8 cellular contexts compared by ENCODE assay signal in genomic region chr3:127457094-127457475, GRCh38.
A peak's percentile ranks its signal among the peaks of the same experiment; 100 is the strongest.
DNase-seq lines count a peak whose midpoint lies in the region; ATAC-seq and TF ChIP-seq lines count a peak whose summit lies in the region.

No MANE protein-coding gene starts in this region.

- ATAC-seq in HG02623 (IDR thresholded peaks at IDR 0.05; ENCODE audit: unreplicated experiment) = no peak
- ATAC-seq in HG03378 (IDR thresholded peaks at IDR 0.05; ENCODE audit: unreplicated experiment) = no peak
- no peak for ATAC-seq in HG03469 (IDR thresholded peaks at IDR 0.05; ENCODE audit: unreplicated experiment)

- TF ChIP-seq POLR2A in Peyer's patch (IDR thresholded peaks at IDR 0.05) = no peak

- H3K27ac ChIP-seq in HUES6 (ENCODE audit: low read depth, low read length) (no peak overlapping the region), dorsolateral prefrontal cortex (peak overlapping the region in 43 of 59 donors; percentile 2 to 87 (median 67)), Peyer's patch (no peak overlapping the region)

- peaks cover 69% of the 10 kb centered on the region for H3K27me3 ChIP-seq in HUES6 (ENCODE audit: control insufficient read depth, insufficient read depth, low read length)
- peaks cover 0 to 34% (median 14%) of the 10 kb centered on the region in 45 donors for H3K27me3 ChIP-seq in dorsolateral prefrontal cortex
- peaks cover 0 to 12% of the 10 kb centered on the region in 2 donors for H3K27me3 ChIP-seq in Peyer's patch

- peak overlapping the region; percentile 68 for H3K4me3 ChIP-seq in HUES6 (ENCODE audit: low read depth, low read length)
- peak overlapping the region in 45 of 59 donors; percentile 1 to 64 (median 40) for H3K4me3 ChIP-seq in dorsolateral prefrontal cortex
- H3K4me3 ChIP-seq in Peyer's patch = peak overlapping the region in 1 of 4 donors; percentile 17

- H3K36me3 ChIP-seq in HUES6 (ENCODE audit: control insufficient read depth, insufficient read depth, low read length) = no peaks in the 10 kb centered on the region
- H3K36me3 ChIP-seq in Peyer's patch = no peaks in the 10 kb centered on the region

- H3K4me1 ChIP-seq in HUES6 (ENCODE audit: control insufficient read depth, insufficient read depth, low read length) (peaks cover 18% of the 10 kb centered on the region), Peyer's patch (peaks cover 0 to 24% (median 7%) of the 10 kb centered on the region in 4 donors)

- TF ChIP-seq CTCF in dorsolateral prefrontal cortex (IDR thresholded peaks at IDR 0.05 in 54 of 56, conservative IDR thresholded peaks at IDR 0.05 in 2 of 56; ENCODE audit: low read depth in 1 of 56, partially characterized antibody in 56 of 56) (no peak), Peyer's patch (IDR thresholded peaks at IDR 0.05) (no peak)

- H3K9ac ChIP-seq in HUES6 (ENCODE audit: low read length) = no peak overlapping the region

- intact Hi-C loops in dorsolateral prefrontal cortex (cut with DNase I) = loop anchor here (5.0 kb wide), 5 partner anchors 80 to 935 kb away; partner anchors contain the start of gene CHST13 (in 2 of the 2)

- in situ Hi-C loops in ACHN (cut with HindIII; ENCODE audit: low pct_ligation_motif_present, low pct_unique_long_range_greater_than_20kb, low sequenced_read_pairs) = no loop called here

- DNase-seq in ACHN (peak; percentile 46), dorsolateral prefrontal cortex (peak in 7 of 10 donors; percentile 41 to 84 (median 69)), mucosa of gallbladder (ENCODE audit: low spot score) (peak; percentile 34), Peyer's patch (no peak)

- no peaks in the 10 kb centered on the region for H3K9me3 ChIP-seq in HUES6 (ENCODE audit: control insufficient read depth, insufficient read depth, low read depth, low read length)
- no peaks in the 10 kb centered on the region for H3K9me3 ChIP-seq in Peyer's patch

Comparison
In these comparisons a context has a peak if more than half of its experiments do, and no peak if none do; other contexts are left out.
1. DNase-seq: peak in ACHN (single experiment), dorsolateral prefrontal cortex (7 of 10) and mucosa of gallbladder (single experiment); none in Peyer's patch (0 of 3).
2. H3K27ac ChIP-seq: peak in dorsolateral prefrontal cortex (43 of 59); none in HUES6 (single experiment) and Peyer's patch (0 of 4).